Comparison of ENCODE assay signal across 1 cellular context in genomic region chr9:137618105-137619067, GRCh38.
TF ChIP-seq lines count a peak whose summit lies in the region.

Gene EHMT1 (plus strand): TSS chr9:137619005. CDS start chr9:137619029, 24 bp downstream.

TF ChIP-seq in H1, 55 proteins besides CTCF, POLR2A, EP300 and RAD21 (continued from another document):
- TF ChIP-seq YY1 (IDR thresholded peaks at IDR 0.05; ENCODE audit: low read depth, low read length): peak; percentile 58; the same call in 1 of the 2 replicates
- no peak for TF ChIP-seq SP1 (IDR thresholded peaks at IDR 0.05; ENCODE audit: low read depth, low read length)
- TF ChIP-seq GABPA (IDR thresholded peaks at IDR 0.05; ENCODE audit: borderline replicate concordance, insufficient read depth, low read length): no peak; the same call in 1 of the 2 replicates
- 0 out of 2 replicates have a peak, but pooled peaks have one; percentile 59 for TF ChIP-seq RBBP5 (IDR thresholded peaks at IDR 0.05; ENCODE audit: borderline replicate concordance, low read depth, low read length)
- TF ChIP-seq POLR2AphosphoS5 (IDR thresholded peaks at IDR 0.05; ENCODE audit: low read depth, low read length): no peak
- TF ChIP-seq SIN3A (conservative IDR thresholded peaks at IDR 0.05 in 1 of 2, IDR thresholded peaks at IDR 0.05 in 1 of 2; ENCODE audit: low read depth in 1 of 2, low read length in 2 of 2): no peak; a peak in 1 of 4 replicates
- TF ChIP-seq RFX5 (IDR thresholded peaks at IDR 0.05; ENCODE audit: borderline replicate concordance, low read depth, low read length): no peak
- peak; percentile 72 for TF ChIP-seq CREB1 (IDR thresholded peaks at IDR 0.05)
- no peak for TF ChIP-seq TEAD4 (IDR thresholded peaks at IDR 0.05; ENCODE audit: low read depth, low read length)
- no peak for TF ChIP-seq GTF2F1 (IDR thresholded peaks at IDR 0.05; ENCODE audit: borderline replicate concordance, low read depth, low read length)
- no peak for TF ChIP-seq SRF (IDR thresholded peaks at IDR 0.05; ENCODE audit: low read depth, low read length)
- no peak for TF ChIP-seq RNF2 (IDR thresholded peaks at IDR 0.05; ENCODE audit: borderline replicate concordance, low read depth, low read length, missing control alignments, poor library complexity, severe bottlenecking)
- TF ChIP-seq SAP30 (IDR thresholded peaks at IDR 0.05; ENCODE audit: insufficient read depth, insufficient replicate concordance, low read length): peak; percentile 24
- no peak for TF ChIP-seq EZH2 (IDR thresholded peaks at IDR 0.05; ENCODE audit: low read depth, low read length, severe bottlenecking)
- no peak for TF ChIP-seq KDM1A (IDR thresholded peaks at IDR 0.05; ENCODE audit: borderline replicate concordance, low read length)
- TF ChIP-seq POU5F1 (IDR thresholded peaks at IDR 0.05; ENCODE audit: low read depth, low read length): no peak
- no peak for TF ChIP-seq SIRT6 (IDR thresholded peaks at IDR 0.05; ENCODE audit: low read length)
- TF ChIP-seq SP4 (IDR thresholded peaks at IDR 0.05; ENCODE audit: low read length): peak; percentile 72; the same call in 1 of the 2 replicates
- no peak; the same call in 1 of the 2 replicates for TF ChIP-seq CEBPB (IDR thresholded peaks at IDR 0.05; ENCODE audit: low read depth, low read length)
- no peak for TF ChIP-seq CBX5 (IDR thresholded peaks at IDR 0.05; ENCODE audit: low read depth, low read length)
- no peak for TF ChIP-seq RXRA (IDR thresholded peaks at IDR 0.05; ENCODE audit: insufficient read depth, low read depth, low read length)
- TF ChIP-seq FOSL1 (IDR thresholded peaks at IDR 0.05; ENCODE audit: insufficient read depth, low read depth, low read length): peak; percentile 33; the same call in 1 of the 2 replicates
- no peak for TF ChIP-seq MAX (IDR thresholded peaks at IDR 0.05)
- no peak for TF ChIP-seq CHD7 (IDR thresholded peaks at IDR 0.05; ENCODE audit: insufficient replicate concordance, low read length)
- TF ChIP-seq ASH2L (IDR thresholded peaks at IDR 0.05; ENCODE audit: low read length): peak; percentile 60
- TF ChIP-seq USF2 (IDR thresholded peaks at IDR 0.05; ENCODE audit: low read length): no peak
- no peak for TF ChIP-seq BCL11A (IDR thresholded peaks at IDR 0.05; ENCODE audit: low read depth in 2 of 2, low read length in 2 of 2)
- TF ChIP-seq BRCA1 (IDR thresholded peaks at IDR 0.05; ENCODE audit: low read depth, low read length): no peak
- TF ChIP-seq HDAC2 (IDR thresholded peaks at IDR 0.05; ENCODE audit: borderline replicate concordance in 1 of 2, low read depth in 2 of 2, low read length in 2 of 2): 0 out of 4 replicates have a peak, but pooled peaks of 1 of the 2 experiments have one; percentile 46
- TF ChIP-seq SUZ12 (IDR thresholded peaks at IDR 0.05; ENCODE audit: low read length): no peak
- no peak for TF ChIP-seq SP2 (IDR thresholded peaks at IDR 0.05; ENCODE audit: low read length)
- peak; percentile 81 for TF ChIP-seq PHF8 (conservative IDR thresholded peaks at IDR 0.05; ENCODE audit: low read depth, low read length)
- TF ChIP-seq CBX8 (IDR thresholded peaks at IDR 0.05; ENCODE audit: borderline replicate concordance, low read depth, low read length): no peak
- TF ChIP-seq NRF1 (IDR thresholded peaks at IDR 0.05; ENCODE audit: low read depth, low read length): peak; percentile 99
- TF ChIP-seq KDM5A (IDR thresholded peaks at IDR 0.05; ENCODE audit: low read length): 0 out of 2 replicates have a peak, but pooled peaks have one; percentile 28
- TF ChIP-seq E2F6 (IDR thresholded peaks at IDR 0.05): no peak
